ENCODE assay signal across 9 cellular contexts in genomic region chr9:4689687-4690104, GRCh38. TPM values are rescaled to one million over a fixed set of nuclear protein-coding genes. Genes with fewer than 3 reads are reported as not detected.
DNase-seq lines count a peak whose midpoint lies in the region; ATAC-seq, FAIRE-seq and TF ChIP-seq lines count a peak whose summit lies in the region.
"Had no signal": no experiment of that assay in that cellular context is flagged by ENCODE, and none has a peak within 500 bp of the region (broad histone marks: within the 10 kb centered on the region; RNA-seq: fewer than 3 reads in every experiment).

No MANE protein-coding gene starts in this region.

- H3K27ac ChIP-seq in right cardiac atrium (ENCODE audit: low read length) = peak overlapping the region; percentile 72
- no peak overlapping the region for H3K27ac ChIP-seq in WERI-Rb-1

- ATAC-seq in GM21515 (IDR thresholded peaks at IDR 0.05; ENCODE audit: unreplicated experiment) (peak; percentile 70), HG03521 (IDR thresholded peaks at IDR 0.05; ENCODE audit: unreplicated experiment) (peak; percentile 48), right cardiac atrium (no peak)

- no peak overlapping the region for H3K4me3 ChIP-seq in right cardiac atrium (ENCODE audit: low read length)
- no peak overlapping the region for H3K4me3 ChIP-seq in WERI-Rb-1 (ENCODE audit: low read depth, low read length)
- H3K4me3 ChIP-seq: sigmoid colon had no signal

- intact Hi-C loops in right cardiac atrium (cut with DNase I) = no loop called here

- H3K9me3 ChIP-seq in right cardiac atrium (ENCODE audit: control insufficient read depth, low read length) (no peaks in the 10 kb centered on the region), WERI-Rb-1 (ENCODE audit: severe bottlenecking) (no peaks in the 10 kb centered on the region)
- H3K9me3 ChIP-seq: sigmoid colon had no signal

- TF ChIP-seq CTCF in WERI-Rb-1 (IDR thresholded peaks at IDR 0.05; ENCODE audit: low read depth, low read length) = no peak

- DNase-seq in GM18507 (ENCODE audit: extremely low spot score, insufficient read length, low read depth) (no peak), right cardiac atrium (no peak), NCI-H2029 treated with DMSO at 0.1 percent for 48 hours (lab: John Stamatoyannopoulos, UW) (no peak), WERI-Rb-1 (no peak), COR-L47 (lab: John Stamatoyannopoulos, UW) (no peak)
- no peak for DNase-seq in effector CD4-positive, alpha-beta T cell
- DNase-seq: sigmoid colon had no signal

- H3K4me1 ChIP-seq in right cardiac atrium (ENCODE audit: control insufficient read depth, insufficient read depth, low read length) = peaks cover 7% of the 10 kb centered on the region

- no peaks in the 10 kb centered on the region for H3K27me3 ChIP-seq in right cardiac atrium (ENCODE audit: control insufficient read depth, insufficient read depth)
- no peaks in the 10 kb centered on the region for H3K27me3 ChIP-seq in WERI-Rb-1 (ENCODE audit: insufficient read depth, low read depth, severe bottlenecking)
- H3K27me3 ChIP-seq: sigmoid colon had no signal

- peak; percentile 75 for FAIRE-seq in GM18507 (lab: Jason Lieb, UNC)

- peaks cover 44% of the 10 kb centered on the region for H3K36me3 ChIP-seq in WERI-Rb-1

- 81% methylated on average over 1 of the region's 1 CpG for WGBS in right cardiac atrium

RNA-seq across cellular contexts. Expression of gene CDC37L1, which starts 10.3 kb away (rescaled TPM):
- 10 to 100 TPM; 40.2 to 48.4 (median 41.8) TPM for total RNA-seq in right cardiac atrium
- 23.7 TPM for polyA plus RNA-seq in right cardiac atrium

RNA-seq across cellular contexts. Expression of gene SPATA6L, which starts 23.4 kb away (rescaled TPM):
- 1 to 10 TPM; 1.4 to 1.7 (median 1.6) TPM for total RNA-seq in right cardiac atrium
- polyA plus RNA-seq in right cardiac atrium = 0.59 TPM

RNA-seq across cellular contexts. Expression of gene PLPP6, which starts 27.6 kb away (rescaled TPM):
- total RNA-seq in right cardiac atrium = 1 to 10 TPM; 3.4 to 4.5 (median 3.8) TPM
- polyA plus RNA-seq in right cardiac atrium = 2.1 TPM

RNA-seq across cellular contexts. Expression of gene AK3, which starts 51.3 kb away (rescaled TPM):
- total RNA-seq in right cardiac atrium = 100 to 1,000 TPM; 111 to 153 (median 125) TPM
- polyA plus RNA-seq in right cardiac atrium = 91.3 TPM

Comparison
In these comparisons a context has a peak if more than half of its experiments do, and no peak if none do; other contexts are left out.
1. ATAC-seq: peak in GM21515 (single experiment) and HG03521 (single experiment); none in right cardiac atrium (0 of 2).